In the genomic region with DNA sequence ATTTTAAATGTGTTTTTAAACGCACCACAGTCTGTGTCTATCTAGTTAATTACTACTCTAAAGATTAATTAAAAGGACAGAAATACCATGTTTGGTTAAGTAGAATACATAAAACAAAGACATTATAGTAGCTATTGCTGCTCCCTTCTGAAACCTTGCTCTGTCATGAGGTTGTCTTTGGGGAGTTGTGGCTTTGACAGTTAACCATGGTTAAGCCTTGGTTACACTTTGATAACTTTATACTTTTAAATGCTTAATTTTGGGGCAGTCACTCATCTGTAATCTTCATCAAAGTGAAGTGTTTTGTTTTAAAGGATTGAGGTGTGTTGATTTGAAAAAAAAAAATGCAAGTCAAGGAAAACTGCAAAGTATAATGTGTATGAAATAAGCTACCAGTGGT, we compare ENCODE assay signal across 14 cellular contexts. TPM values are rescaled to one million over a fixed set of nuclear protein-coding genes. Genes with fewer than 3 reads are reported as not detected.
A peak's percentile ranks its signal among the peaks of the same experiment; 100 is the strongest.
DNase-seq lines count a peak whose midpoint lies in the region; ATAC-seq lines count a peak whose summit lies in the region.
"Had no signal": no experiment of that assay in that cellular context is flagged by ENCODE, and none has a peak within 500 bp of the region (broad histone marks: within the 10 kb centered on the region; RNA-seq: fewer than 3 reads in every experiment).

No MANE protein-coding gene starts in this region.

- no peak overlapping the region for H3K4me3 Mint-ChIP-seq in activated CD4-positive, alpha-beta T cell treated with anti-CD3 and anti-CD28 coated beads for 36 hours
- H3K4me3 Mint-ChIP-seq: stimulated activated effector memory CD8-positive, alpha-beta T cell treated with anti-CD3 and anti-CD28 coated beads, Interleukin-12 subunit alpha, Interleukin-12 subunit beta, amount 100 ng/mL, for 72 hours had no signal

- H4K20me1 ChIP-seq in Karpas-422 (ENCODE audit: insufficient read depth, low read depth, low read length) (no peaks in the 10 kb centered on the region), GM23248 (ENCODE audit: insufficient read depth) (no peaks in the 10 kb centered on the region)

- CTCF ChIA-PET in activated CD4-positive, alpha-beta T cell treated with anti-CD3 and anti-CD28 coated beads for 36 hours (lab: Charles Lee) = no interaction called here

- H2AFZ ChIP-seq in Karpas-422 (ENCODE audit: low read length) = no peak overlapping the region
- H2AFZ ChIP-seq in GM23248 = no peak overlapping the region

- POLR2A ChIA-PET in activated CD4-positive, alpha-beta T cell treated with anti-CD3 and anti-CD28 coated beads for 36 hours (lab: Charles Lee) = no interaction called here

- H3K27me3 ChIP-seq in Karpas-422 (ENCODE audit: low read length) (no peaks in the 10 kb centered on the region), GM23248 (replicated peaks; ENCODE audit: insufficient read depth) (no peaks in the 10 kb centered on the region)

- DNase-seq in Karpas-422 (no peak), NCI-H82 (lab: John Stamatoyannopoulos, UW) (no peak), GM23248 (no peak), anterior cingulate cortex (lab: John Stamatoyannopoulos, UW) (no peak)
- DNase-seq in activated CD4-positive, alpha-beta T cell treated with anti-CD3 and anti-CD28 coated beads for 36 hours = no peak
- DNase-seq: activated CD4-positive, CD25-positive, alpha-beta regulatory T cell treated with anti-CD3 and anti-CD28 coated beads, Interleukin-2, amount 50 U/mL, for 72 hours; foreskin melanocyte; KG1; NCI-H345 had no signal

- peaks cover 12% of the 10 kb centered on the region for H3K4me1 Mint-ChIP-seq in activated CD4-positive, alpha-beta T cell treated with anti-CD3 and anti-CD28 coated beads for 36 hours
- H3K4me1 Mint-ChIP-seq: stimulated activated effector memory CD8-positive, alpha-beta T cell treated with anti-CD3 and anti-CD28 coated beads, Interleukin-12 subunit alpha, Interleukin-12 subunit beta, amount 100 ng/mL, for 72 hours had no signal

- H3K27me3 Mint-ChIP-seq in activated CD4-positive, alpha-beta T cell treated with anti-CD3 and anti-CD28 coated beads for 36 hours = no peaks in the 10 kb centered on the region

- H3K27ac Mint-ChIP-seq in activated CD4-positive, alpha-beta T cell treated with anti-CD3 and anti-CD28 coated beads for 36 hours = no peak overlapping the region
- H3K27ac Mint-ChIP-seq: stimulated activated effector memory CD8-positive, alpha-beta T cell treated with anti-CD3 and anti-CD28 coated beads, Interleukin-12 subunit alpha, Interleukin-12 subunit beta, amount 100 ng/mL, for 72 hours had no signal

- no peaks in the 10 kb centered on the region for H3K9me3 ChIP-seq in Karpas-422 (ENCODE audit: low read length)
- no peaks in the 10 kb centered on the region for H3K9me3 ChIP-seq in GM23248 (ENCODE audit: low read depth)

- H3F3A ChIP-seq in GM23248 (ENCODE audit: insufficient read depth) = no peaks in the 10 kb centered on the region; the same call in 1 of the 2 replicates

- peak; percentile 54 for ATAC-seq in GM18520 (IDR thresholded peaks at IDR 0.05; ENCODE audit: unreplicated experiment)
- ATAC-seq in GM21381 (IDR thresholded peaks at IDR 0.05; ENCODE audit: unreplicated experiment) = peak; percentile 71
- peak; percentile 40 for ATAC-seq in HG03025 (IDR thresholded peaks at IDR 0.05; ENCODE audit: low FRiP score, unreplicated experiment)
- ATAC-seq in activated CD4-positive, alpha-beta T cell treated with anti-CD3 and anti-CD28 coated beads for 36 hours = no peak
- ATAC-seq: left lobe of liver; stimulated activated effector memory CD8-positive, alpha-beta T cell treated with anti-CD3 and anti-CD28 coated beads, Interleukin-12 subunit alpha, Interleukin-12 subunit beta, amount 100 ng/mL, for 72 hours had no signal

- in situ Hi-C loops in GM23248 (cut with MboI) = no loop called here

- H3K9me2 ChIP-seq in Karpas-422 (replicated peaks; ENCODE audit: insufficient read depth, low read length) = no peaks in the 10 kb centered on the region
- no peaks in the 10 kb centered on the region for H3K9me2 ChIP-seq in GM23248 (ENCODE audit: insufficient read depth)

- WGBS in GM23248 (ENCODE audit: low coverage in 1 of 2, low lambda C conversion rate in 2 of 2, missing lambda C conversion rate in 2 of 2), 2 experiments = 100% methylated on average over 1 of the region's 1 CpG

- peaks cover 18% of the 10 kb centered on the region for H3K36me3 Mint-ChIP-seq in activated CD4-positive, alpha-beta T cell treated with anti-CD3 and anti-CD28 coated beads for 36 hours (ENCODE audit: low read depth)

- H3K4me3 ChIP-seq in Karpas-422 (ENCODE audit: low read length) (no peak overlapping the region), GM23248 (no peak overlapping the region)

- H3K36me3 ChIP-seq in Karpas-422 (ENCODE audit: insufficient read depth, low read length) = peaks cover 29% of the 10 kb centered on the region; the same call in 1 of the 2 replicates
- H3K36me3 ChIP-seq in GM23248 (ENCODE audit: low read depth) = peaks cover 15% of the 10 kb centered on the region

- intact Hi-C loops in activated CD4-positive, alpha-beta T cell treated with anti-CD3 and anti-CD28 coated beads for 36 hours (cut with DNase I, micrococcal nuclease) = no loop called here

- H3K9ac ChIP-seq in Karpas-422 (ENCODE audit: low read length) (no peak overlapping the region), GM23248 (no peak overlapping the region)

- peaks cover 69% of the 10 kb centered on the region for H3K79me2 ChIP-seq in Karpas-422 (ENCODE audit: low read length)
- H3K79me2 ChIP-seq in GM23248 (ENCODE audit: insufficient read depth) = peaks cover 8% of the 10 kb centered on the region; the same call in 1 of the 2 replicates

- H3K4me1 ChIP-seq in Karpas-422 (ENCODE audit: low read length) = peaks cover 44% of the 10 kb centered on the region
- no peaks in the 10 kb centered on the region for H3K4me1 ChIP-seq in GM23248 (ENCODE audit: insufficient read depth)

- H3K27ac ChIP-seq in Karpas-422 (ENCODE audit: low read length) (peak overlapping the region; percentile 58), GM23248 (no peak overlapping the region)

- no peaks in the 10 kb centered on the region for H3K9me3 Mint-ChIP-seq in activated CD4-positive, alpha-beta T cell treated with anti-CD3 and anti-CD28 coated beads for 36 hours (ENCODE audit: low read depth)
- H3K9me3 Mint-ChIP-seq: stimulated activated effector memory CD8-positive, alpha-beta T cell treated with anti-CD3 and anti-CD28 coated beads, Interleukin-12 subunit alpha, Interleukin-12 subunit beta, amount 100 ng/mL, for 72 hours had no signal

- H3K4me2 ChIP-seq in Karpas-422 (ENCODE audit: low read depth, low read length, poor library complexity, severe bottlenecking) (peak overlapping the region; percentile 31), GM23248 (ENCODE audit: unreplicated experiment) (no peak overlapping the region)

RNA-seq across cellular contexts. Expression of a gene that starts 29.9 kb away (rescaled TPM):
- 0.15 TPM in 1 of 2 replicates, not detected in the other for total RNA-seq in Karpas-422 (2014; rRNA removed; shearing (Covaris generic); ENCODE audit: low replicate concordance)
- total RNA-seq in GM23248 (2014; rRNA removed; shearing (Covaris generic)) = 0.97 TPM in 1 of 2 replicates, not detected in the other
- not detected in 2 replicates for polyA plus RNA-seq in GM23248 (2016; fragmentation: Nextera tagmentation; extraction: Ambion mirVana)
- under 1 TPM in 1 of 2 experiments, not detected in 1; 0.04 TPM for total RNA-seq in activated CD4-positive, alpha-beta T cell treated with anti-CD3 and anti-CD28 coated beads for 36 hours
- total RNA-seq: left lobe of liver had no signal
